ENCODE assay signal across 8 cellular contexts in the genomic region with DNA sequence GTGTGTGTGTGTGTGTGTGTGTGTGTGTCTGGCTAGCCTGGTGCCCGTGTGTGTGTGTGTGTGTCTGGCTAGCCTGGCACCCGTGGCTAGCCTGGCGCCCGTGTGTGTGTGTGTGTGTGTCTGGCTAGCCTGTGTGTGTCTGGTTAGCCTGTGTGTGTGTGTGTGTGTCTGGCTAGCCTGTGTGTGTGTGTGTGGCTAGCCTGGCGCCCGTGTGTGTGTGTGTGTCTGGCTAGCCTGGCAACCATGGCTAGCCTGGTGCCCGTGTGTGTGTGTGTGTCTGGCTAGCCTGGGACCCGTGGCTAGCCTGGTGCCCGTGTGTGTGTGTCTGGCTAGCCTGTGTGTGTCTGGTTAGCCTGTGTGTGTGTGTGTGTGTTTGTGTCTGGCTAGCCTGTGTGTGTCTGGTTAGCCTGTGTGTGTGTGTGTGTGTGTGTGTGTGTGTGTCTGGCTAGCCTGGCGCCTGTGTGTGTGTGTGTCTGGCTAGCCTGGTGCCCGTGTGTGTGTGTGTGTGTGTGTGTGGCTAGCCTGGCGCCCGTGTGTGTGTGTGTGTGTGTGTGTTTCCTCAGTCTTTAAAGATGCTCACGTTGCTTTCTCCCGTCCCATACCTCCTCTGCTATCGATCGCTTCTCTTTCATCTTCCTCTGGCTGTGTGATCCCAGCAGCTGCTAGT. TPM values are rescaled to one million over a fixed set of nuclear protein-coding genes. Genes with fewer than 3 reads are reported as not detected.
A peak's percentile ranks its signal among the peaks of the same experiment; 100 is the strongest.
DNase-seq lines count a peak whose midpoint lies in the region; ATAC-seq, FAIRE-seq and TF ChIP-seq lines count a peak whose summit lies in the region.
"Not testable (repeated sequence)": the region's sequence is repeated elsewhere in the genome, so short reads cannot be mapped to it uniquely, and the experiment has no call there.
"Had no signal": no experiment of that assay in that cellular context is flagged by ENCODE, and none has a peak within 500 bp of the region (broad histone marks: within the 10 kb centered on the region; RNA-seq: fewer than 3 reads in every experiment).

No MANE protein-coding gene starts in this region.

- not testable (repeated sequence) for H2BK5ac ChIP-seq in neuronal stem cell (ENCODE audit: low read length)

- not testable (repeated sequence) for H2AK5ac ChIP-seq in neuronal stem cell (ENCODE audit: low read depth, low read length)

- not testable (repeated sequence) for H3K14ac ChIP-seq in neuronal stem cell (ENCODE audit: low read length)

- TF ChIP-seq CTCF in AG10803 (conservative IDR thresholded peaks at IDR 0.05; ENCODE audit: low read length); SU-DHL-6 (IDR thresholded peaks at IDR 0.05; ENCODE audit: insufficient read depth, low read length, poor library complexity, severe bottlenecking); GM12878 (IDR thresholded peaks at IDR 0.05 in 2 of 3, conservative IDR thresholded peaks at IDR 0.05 in 1 of 3; ENCODE audit: control insufficient read depth in 2 of 3, extremely low read depth in 1 of 3, insufficient read depth in 1 of 3, low read depth in 3 of 3, low read length in 3 of 3); cardiac muscle cell (IDR thresholded peaks at IDR 0.05; ENCODE audit: low read depth, low read length): not testable (repeated sequence)

- TF ChIP-seq RAD21 in GM12878 (IDR thresholded peaks at IDR 0.05; ENCODE audit: insufficient read depth, low read depth, low read length): not testable (repeated sequence)

- H3K18ac ChIP-seq in neuronal stem cell (ENCODE audit: low read length): not testable (repeated sequence)

- peak overlapping the region; percentile 43 for H4K8ac ChIP-seq in neuronal stem cell (ENCODE audit: low read depth, low read length)

- not testable (repeated sequence) for H3K23ac ChIP-seq in neuronal stem cell (ENCODE audit: low read depth, low read length, poor library complexity)

- not testable (repeated sequence) for H2AFZ ChIP-seq in SU-DHL-6 (ENCODE audit: low read depth, low read length, severe bottlenecking); GM12878 (ENCODE audit: control insufficient read depth, low read depth, low read length); neuronal stem cell (ENCODE audit: low read length)

- TF ChIP-seq EP300 in GM12878 (IDR thresholded peaks at IDR 0.05; ENCODE audit: borderline replicate concordance in 1 of 2, control insufficient read depth in 1 of 2, low read depth in 2 of 2, low read length in 2 of 2): not testable (repeated sequence)

- not testable (repeated sequence) for H3K9me2 ChIP-seq in SU-DHL-6 (replicated peaks; ENCODE audit: insufficient read depth, low read length)

- H3K27me3 ChIP-seq in SU-DHL-6 (ENCODE audit: low read length); GM12878 (replicated peaks in 1 of 2; ENCODE audit: control insufficient read depth in 2 of 2, insufficient read depth in 2 of 2, low read length in 1 of 2); cardiac muscle cell; neuronal stem cell (ENCODE audit: control insufficient read depth in 3 of 3, insufficient read depth in 3 of 3, low read depth in 1 of 3, low read length in 3 of 3): not testable (repeated sequence)

- not testable (repeated sequence) for H3K9me3 ChIP-seq in SU-DHL-6 (ENCODE audit: insufficient read depth, low read length); GM12878 (replicated peaks; ENCODE audit: control insufficient read depth, insufficient read depth, low read length); cardiac muscle cell (ENCODE audit: low read depth); neuronal stem cell (replicated peaks in 1 of 2; ENCODE audit: control insufficient read depth in 2 of 2, insufficient read depth in 1 of 2, low read depth in 1 of 2, low read length in 2 of 2)

- peaks cover 18% of the 10 kb centered on the region for H3K4me1 ChIP-seq in GM12878 (ENCODE audit: control insufficient read depth, insufficient read depth, low read length)
- peaks cover 14% of the 10 kb centered on the region for H3K4me1 ChIP-seq in cardiac muscle cell (ENCODE audit: low read depth)
- H3K4me1 ChIP-seq in neuronal stem cell (ENCODE audit: control insufficient read depth in 2 of 2, insufficient read depth in 1 of 2, low read depth in 1 of 2, low read length in 2 of 2): peaks cover 6 to 19% of the 10 kb centered on the region in 2 donors

- in situ Hi-C loops in GM12878 (cut with MboI): not testable (repeated sequence)

- intact Hi-C loops in GM12878 (cut with micrococcal nuclease; ENCODE audit: unreplicated experiment): not testable (repeated sequence)

- peaks cover 27% of the 10 kb centered on the region for H3K79me1 ChIP-seq in neuronal stem cell (ENCODE audit: low read depth, low read length)

- H4K20me1 ChIP-seq in SU-DHL-6 (ENCODE audit: low read depth, low read length); GM12878 (ENCODE audit: control insufficient read depth, insufficient read depth): not testable (repeated sequence)

- not testable (repeated sequence) for H3F3A ChIP-seq in SU-DHL-6 (ENCODE audit: insufficient read depth)

- not testable (repeated sequence) for H2BK120ac ChIP-seq in neuronal stem cell (ENCODE audit: low read depth, low read length)

- DNase-seq in AG10803 (ENCODE audit: low read depth) (peak; percentile 69), cardiac muscle cell (ENCODE audit: low read depth in 1 of 2, low spot score in 1 of 2) (peak in 1 of 2 donors; percentile 51)
- DNase-seq in HTR-8/SVneo (ENCODE audit: insufficient read length, low spot score); GM12878 (ENCODE audit: low read depth, low spot score); neuronal stem cell (ENCODE audit: low spot score): not testable (repeated sequence)

- H3K4me3 ChIP-seq in AG10803 (ENCODE audit: low read length): peak overlapping the region; percentile 81
- not testable (repeated sequence) for H3K4me3 ChIP-seq in SU-DHL-6 (ENCODE audit: insufficient read depth, low read length, poor library complexity, severe bottlenecking)
- H3K4me3 ChIP-seq in GM12878: peak overlapping the region; percentile 96; the same call in 1 of the 2 replicates
- H3K4me3 ChIP-seq in cardiac muscle cell: peak overlapping the region; percentile 100
- H3K4me3 ChIP-seq in neuronal stem cell (ENCODE audit: low read length in 2 of 2): peak overlapping the region in 1 of 2 donors; percentile 71

- not testable (repeated sequence) for H3K36me3 ChIP-seq in SU-DHL-6 (ENCODE audit: low read length); GM12878 (ENCODE audit: control insufficient read depth in 2 of 2, insufficient read depth in 2 of 2, low read length in 1 of 2); cardiac muscle cell
- H3K36me3 ChIP-seq in neuronal stem cell (replicated peaks in 1 of 2; ENCODE audit: control insufficient read depth in 2 of 2, insufficient read depth in 2 of 2, low read length in 2 of 2): peaks cover 19 to 36% of the 10 kb centered on the region in 2 donors

- TF ChIP-seq POLR2A in GM12878 (IDR thresholded peaks at IDR 0.05; ENCODE audit: low read depth, low read length): not testable (repeated sequence)

- WGBS in GM12878 (ENCODE audit: insufficient coverage, insufficient replicate concordance, low lambda C conversion rate, missing lambda C conversion rate): 56% methylated on average over 16 of the region's 17 CpGs
- WGBS in neuronal stem cell (ENCODE audit: extremely low coverage in 2 of 2, insufficient read length in 2 of 2, insufficient replicate concordance in 1 of 2), 2 donors: no CpG with 5 or more reads among the region's 17 CpGs

- ATAC-seq in GM12878: not testable (repeated sequence)

- H3K9ac ChIP-seq in SU-DHL-6 (ENCODE audit: low read length) (peak overlapping the region; percentile 74), neuronal stem cell (ENCODE audit: low read depth, low read length, poor library complexity) (peak overlapping the region; percentile 53)
- not testable (repeated sequence) for H3K9ac ChIP-seq in GM12878 (ENCODE audit: control insufficient read depth, insufficient read depth, low read length)

- CTCF ChIA-PET in GM12878 (lab: Yijun Ruan, JAX): interaction anchor here (1.0 to 1.1 kb wide), 2 partner anchors 39 to 44 kb away, joined by 3 to 4 read pairs; partner anchors contain the start of gene CAPN15

- BruUV-seq in GM12878 (replicated peaks; lab: Mats Ljungman, UMichigan): not testable (repeated sequence)

- POLR2A ChIA-PET in GM12878 (lab: Charles Lee): interaction anchor here (1.3 to 1.5 kb wide), 2 partner anchors 17 to 150 kb away, joined by 3 to 5 read pairs; partner anchors contain the start of gene ANTKMT

- not testable (repeated sequence) for H4K91ac ChIP-seq in neuronal stem cell (ENCODE audit: low read depth, low read length, poor library complexity)

- SMC1A ChIA-PET in GM12878 (lab: Charles Lee; ENCODE audit: uncharacterized antibody, unreplicated experiment): not testable (repeated sequence)

- H2BK12ac ChIP-seq in neuronal stem cell (ENCODE audit: low read length): not testable (repeated sequence)

- H3K4ac ChIP-seq in neuronal stem cell (ENCODE audit: low read length): not testable (repeated sequence)

- H3K4me2 ChIP-seq in SU-DHL-6 (ENCODE audit: low read depth, low read length, poor library complexity, severe bottlenecking) (peak overlapping the region; percentile 73), GM12878 (ENCODE audit: control insufficient read depth, insufficient read depth) (peak overlapping the region; percentile 46), neuronal stem cell (ENCODE audit: insufficient read depth, low read length, poor library complexity, severe bottlenecking) (peak overlapping the region; percentile 63)

- H3K79me2 ChIP-seq in SU-DHL-6 (ENCODE audit: insufficient read depth, low read length); GM12878 (ENCODE audit: control insufficient read depth, insufficient read depth, low read length): not testable (repeated sequence)

- H2BK15ac ChIP-seq in neuronal stem cell (ENCODE audit: low read length): not testable (repeated sequence)

- peak; percentile 99 for FAIRE-seq in HTR-8/SVneo (lab: Jason Lieb, UNC)
- not testable (repeated sequence) for FAIRE-seq in GM12878 (lab: Jason Lieb, UNC)

- H3K27ac ChIP-seq in SU-DHL-6 (ENCODE audit: low read depth, low read length); GM12878 (ENCODE audit: control insufficient read depth, insufficient read depth); cardiac muscle cell; neuronal stem cell (replicated peaks; ENCODE audit: low read length): not testable (repeated sequence)

- RAD21 ChIA-PET in GM12878 (lab: Charles Lee; ENCODE audit: unreplicated experiment): interaction anchor here (0.6 kb wide), 1 partner anchor 85 kb away, joined by 4 read pairs; no protein-coding TSS in a partner anchor

RNA-seq across cellular contexts. Expression of gene PIGQ, which starts 1.4 kb away (rescaled TPM):
- 39.2 and 47.0 TPM in 2 replicates for total RNA-seq in GM12878 (2013; cell fraction: nucleolus; rRNA removed)
- 15.5 and 17.5 TPM in 2 replicates for total RNA-seq in GM12878 (2014; rRNA removed)
- total RNA-seq in GM12878 (2014; rRNA removed; fragmentation: Illumina TruSeq; extraction: Trizol): 4.5 and 5.5 TPM in 2 replicates
- total RNA-seq in GM12878 (2021): 24.0 and 31.3 TPM in 2 replicates
- 3.2 TPM for polyA plus RNA-seq in GM12878 (2011; ENCODE audit: low read depth)
- 2.0 and 5.7 TPM in 2 replicates for polyA plus RNA-seq in GM12878 (2011; rRNA removed)
- 7.9 and 14.6 TPM in 2 replicates for polyA plus RNA-seq in GM12878 (2011; cell fraction: cytosol; rRNA removed)
- 62.1 and 85.8 TPM in 2 replicates for polyA plus RNA-seq in GM12878 (2011; cell fraction: nucleus; rRNA removed)
- 12.2 and 13.2 TPM in 2 replicates for polyA plus RNA-seq in GM12878 (2012)
- polyA plus RNA-seq in GM12878 (2014; fragmentation: Illumina TruSeq; extraction: Trizol): 1.9 and 4.4 TPM in 2 replicates
- 1 to 10 TPM in 1 of 2 experiments, not detected in 1; 1.8 TPM for polyA plus RNA-seq in GM12878 (2014; fragmentation: Nextera tagmentation; extraction: Ambion mirVana)
- polyA plus RNA-seq in GM12878 (2014; rRNA removed): 26.6 and 28.5 TPM in 2 replicates
- 10 to 100 TPM; 25.6 to 30.7 TPM for polyA plus RNA-seq in GM12878 (2016; fragmentation: Nextera tagmentation; extraction: Ambion mirVana)
- 7.8 and 15.8 TPM in 2 replicates for polyA minus RNA-seq in GM12878 (2011; rRNA and poly(A)+ RNA removed)
- polyA minus RNA-seq in GM12878 (2011; cell fraction: cytosol; rRNA and poly(A)+ RNA removed): 6.1 and 7.1 TPM in 2 replicates
- polyA minus RNA-seq in GM12878 (2011; cell fraction: nucleus; rRNA and poly(A)+ RNA removed): 16.1 and 27.3 TPM in 2 replicates
- total RNA-seq in cardiac muscle cell: 124 and 126 TPM in 2 replicates
- 89.2 and 110 TPM in 2 replicates for polyA plus RNA-seq in cardiac muscle cell
- 23.9 TPM for polyA plus RNA-seq in neuronal stem cell (2013, experiment 1 of 2)
- polyA plus RNA-seq in neuronal stem cell (2013, experiment 2 of 2): 22.8 TPM

RNA-seq across cellular contexts. Expression of gene NHLRC4, which starts 4.4 kb away (rescaled TPM):
- 8.6 and 10.5 TPM in 2 replicates for total RNA-seq in GM12878 (2013; cell fraction: nucleolus; rRNA removed)
- total RNA-seq in GM12878 (2014; rRNA removed) (1.1 and 1.5 TPM in 2 replicates), GM12878 (2014; rRNA removed; fragmentation: Illumina TruSeq; extraction: Trizol) (0.13 and 0.18 TPM in 2 replicates), GM12878 (2021) (0.67 and 0.72 TPM in 2 replicates), cardiac muscle cell (3.6 and 3.9 TPM in 2 replicates)
- 0.54 TPM for polyA plus RNA-seq in GM12878 (2011; ENCODE audit: low read depth)
- polyA plus RNA-seq in GM12878 (2011; rRNA removed) (0.35 and 0.57 TPM in 2 replicates), GM12878 (2014; fragmentation: Illumina TruSeq; extraction: Trizol) (0.07 TPM in 1 of 2 replicates, not detected in the other), GM12878 (2014; fragmentation: Nextera tagmentation; extraction: Ambion mirVana) (not detected), GM12878 (2014; rRNA removed) (0.97 and 1.1 TPM in 2 replicates), GM12878 (2016; fragmentation: Nextera tagmentation; extraction: Ambion mirVana) (under 1 TPM in 1 of 2 experiments, not detected in 1; 0.52 TPM), cardiac muscle cell (2.2 and 2.6 TPM in 2 replicates)
- polyA plus RNA-seq in GM12878 (2011; cell fraction: cytosol; rRNA removed): 0.79 and 0.85 TPM in 2 replicates
- 4.8 and 5.7 TPM in 2 replicates for polyA plus RNA-seq in GM12878 (2011; cell fraction: nucleus; rRNA removed)
- 1.6 TPM in 2 replicates for polyA plus RNA-seq in GM12878 (2012)
- 0.29 and 0.52 TPM in 2 replicates for polyA minus RNA-seq in GM12878 (2011; rRNA and poly(A)+ RNA removed)
- 0.53 TPM in 1 of 2 replicates, not detected in the other for polyA minus RNA-seq in GM12878 (2011; cell fraction: cytosol; rRNA and poly(A)+ RNA removed)
- polyA minus RNA-seq in GM12878 (2011; cell fraction: nucleus; rRNA and poly(A)+ RNA removed): 2.0 and 3.3 TPM in 2 replicates
- polyA plus RNA-seq in neuronal stem cell (2013, experiment 1 of 2): 0.04 TPM
- polyA plus RNA-seq in neuronal stem cell (2013, experiment 2 of 2): 0.04 TPM

RNA-seq across cellular contexts. Expression of gene PRR35, which starts 11.0 kb away (rescaled TPM):
- not detected in 2 replicates for total RNA-seq in GM12878 (2013; cell fraction: nucleolus; rRNA removed)
- not detected in 2 replicates for total RNA-seq in GM12878 (2014; rRNA removed)
- not detected in 2 replicates for total RNA-seq in GM12878 (2014; rRNA removed; fragmentation: Illumina TruSeq; extraction: Trizol)
- total RNA-seq in GM12878 (2021): not detected in 2 replicates
- polyA plus RNA-seq in GM12878 (2011; ENCODE audit: low read depth): not detected
- not detected in 2 replicates for polyA plus RNA-seq in GM12878 (2011; rRNA removed)
- polyA plus RNA-seq in GM12878 (2011; cell fraction: cytosol; rRNA removed): not detected in 2 replicates
- not detected in 2 replicates for polyA plus RNA-seq in GM12878 (2011; cell fraction: nucleus; rRNA removed)
- not detected in 2 replicates for polyA plus RNA-seq in GM12878 (2012)
- polyA plus RNA-seq in GM12878 (2014; fragmentation: Illumina TruSeq; extraction: Trizol): not detected in 2 replicates
- polyA plus RNA-seq in GM12878 (2014; fragmentation: Nextera tagmentation; extraction: Ambion mirVana): not detected
- not detected in 2 replicates for polyA plus RNA-seq in GM12878 (2014; rRNA removed)
- polyA plus RNA-seq in GM12878 (2016; fragmentation: Nextera tagmentation; extraction: Ambion mirVana): not detected
- polyA minus RNA-seq in GM12878 (2011; rRNA and poly(A)+ RNA removed): not detected in 2 replicates
- not detected in 2 replicates for polyA minus RNA-seq in GM12878 (2011; cell fraction: cytosol; rRNA and poly(A)+ RNA removed)
- polyA minus RNA-seq in GM12878 (2011; cell fraction: nucleus; rRNA and poly(A)+ RNA removed): not detected in 2 replicates
- 0.14 and 0.66 TPM in 2 replicates for total RNA-seq in cardiac muscle cell
- 0.40 TPM in 1 of 2 replicates, not detected in the other for polyA plus RNA-seq in cardiac muscle cell
- polyA plus RNA-seq in neuronal stem cell (2013, experiment 1 of 2): 0.17 TPM
- polyA plus RNA-seq in neuronal stem cell (2013, experiment 2 of 2): 0.21 TPM
- total RNA-seq: foreskin keratinocyte; T-helper 1 cell treated with Interleukin-12 subunit alpha and Interleukin-12 subunit beta and Interleukin-4 antibody, amounts not matched to agents 30 ng/mL and 1 ng/mL, for 36 hours had no signal
- polyA plus RNA-seq: foreskin keratinocyte had no signal

RNA-seq across cellular contexts. Expression of gene RAB40C, which starts 18.7 kb away (rescaled TPM):
- 9.6 and 12.5 TPM in 2 replicates for total RNA-seq in GM12878 (2013; cell fraction: nucleolus; rRNA removed)
- total RNA-seq in GM12878 (2014; rRNA removed) (10.2 and 10.6 TPM in 2 replicates), GM12878 (2014; rRNA removed; fragmentation: Illumina TruSeq; extraction: Trizol) (1.8 and 3.3 TPM in 2 replicates), GM12878 (2021) (10.0 and 11.8 TPM in 2 replicates), cardiac muscle cell (40.7 and 45.9 TPM in 2 replicates)
- 2.0 TPM for polyA plus RNA-seq in GM12878 (2011; ENCODE audit: low read depth)
- polyA plus RNA-seq in GM12878 (2011; rRNA removed) (2.1 and 3.9 TPM in 2 replicates), GM12878 (2014; fragmentation: Illumina TruSeq; extraction: Trizol) (2.0 TPM in 1 of 2 replicates, not detected in the other), GM12878 (2014; fragmentation: Nextera tagmentation; extraction: Ambion mirVana) (under 1 TPM; 0.06 to 0.35 TPM), GM12878 (2014; rRNA removed) (12.8 and 14.3 TPM in 2 replicates), GM12878 (2016; fragmentation: Nextera tagmentation; extraction: Ambion mirVana) (1 to 10 TPM; 5.2 to 6.9 TPM), cardiac muscle cell (30.8 and 36.9 TPM in 2 replicates)
- polyA plus RNA-seq in GM12878 (2011; cell fraction: cytosol; rRNA removed): 7.3 and 10.2 TPM in 2 replicates
- 12.8 and 17.3 TPM in 2 replicates for polyA plus RNA-seq in GM12878 (2011; cell fraction: nucleus; rRNA removed)
- 6.6 and 7.5 TPM in 2 replicates for polyA plus RNA-seq in GM12878 (2012)
- 2.6 and 6.1 TPM in 2 replicates for polyA minus RNA-seq in GM12878 (2011; rRNA and poly(A)+ RNA removed)
- 5.7 and 7.1 TPM in 2 replicates for polyA minus RNA-seq in GM12878 (2011; cell fraction: cytosol; rRNA and poly(A)+ RNA removed)
- polyA minus RNA-seq in GM12878 (2011; cell fraction: nucleus; rRNA and poly(A)+ RNA removed): 2.7 TPM in 2 replicates
- 20.5 TPM for polyA plus RNA-seq in neuronal stem cell (2013, experiment 1 of 2)
- 19.4 TPM for polyA plus RNA-seq in neuronal stem cell (2013, experiment 2 of 2)

RNA-seq across cellular contexts. Expression of gene CAPN15, which starts 43.7 kb away (rescaled TPM):
- total RNA-seq in GM12878 (2013; cell fraction: nucleolus; rRNA removed): 70.5 and 96.8 TPM in 2 replicates
- total RNA-seq in GM12878 (2014; rRNA removed) (30.3 and 35.8 TPM in 2 replicates), GM12878 (2014; rRNA removed; fragmentation: Illumina TruSeq; extraction: Trizol) (6.9 and 8.0 TPM in 2 replicates), GM12878 (2021) (66.7 and 78.5 TPM in 2 replicates), cardiac muscle cell (58.2 and 63.3 TPM in 2 replicates)
- polyA plus RNA-seq in GM12878 (2011; ENCODE audit: low read depth): 4.9 TPM
- polyA plus RNA-seq in GM12878 (2011; rRNA removed) (4.4 and 12.8 TPM in 2 replicates), GM12878 (2014; fragmentation: Illumina TruSeq; extraction: Trizol) (0.62 and 3.8 TPM in 2 replicates), GM12878 (2014; fragmentation: Nextera tagmentation; extraction: Ambion mirVana) (1 to 10 TPM in 1 of 2 experiments, under 1 TPM in 1; 0.40 to 1.1 TPM), GM12878 (2014; rRNA removed) (40.2 and 48.8 TPM in 2 replicates), GM12878 (2016; fragmentation: Nextera tagmentation; extraction: Ambion mirVana) (1 to 10 TPM; 7.7 to 8.6 TPM), cardiac muscle cell (19.0 and 38.1 TPM in 2 replicates)
- polyA plus RNA-seq in GM12878 (2011; cell fraction: cytosol; rRNA removed): 15.5 and 29.7 TPM in 2 replicates
- 103 and 157 TPM in 2 replicates for polyA plus RNA-seq in GM12878 (2011; cell fraction: nucleus; rRNA removed)
- 25.2 and 27.2 TPM in 2 replicates for polyA plus RNA-seq in GM12878 (2012)
- 10.8 and 27.2 TPM in 2 replicates for polyA minus RNA-seq in GM12878 (2011; rRNA and poly(A)+ RNA removed)
- 25.5 and 28.9 TPM in 2 replicates for polyA minus RNA-seq in GM12878 (2011; cell fraction: cytosol; rRNA and poly(A)+ RNA removed)
- polyA minus RNA-seq in GM12878 (2011; cell fraction: nucleus; rRNA and poly(A)+ RNA removed): 14.6 and 33.4 TPM in 2 replicates
- 19.7 TPM for polyA plus RNA-seq in neuronal stem cell (2013, experiment 1 of 2)
- polyA plus RNA-seq in neuronal stem cell (2013, experiment 2 of 2): 19.6 TPM
